1 cellular context compared by ENCODE assay signal in genomic region chr1:220748091-220748934, GRCh38.
TF ChIP-seq lines count a peak whose summit lies in the region.

MTARC2 (plus strand) TSS chr1:220748322; CDS start chr1:220748532, 210 bp downstream.

TF ChIP-seq in WTC11, 78 proteins besides CTCF, POLR2A, EP300 and RAD21 (continued from another document and continues in another):
- TF ChIP-seq ZNF532 (CRISPR knock-in tag; IDR thresholded peaks at IDR 0.05; ENCODE audit: borderline replicate concordance), result no peak
- no peak for TF ChIP-seq GTF2I (CRISPR knock-in tag; conservative IDR thresholded peaks at IDR 0.05)
- TF ChIP-seq SOX15 (CRISPR knock-in tag; IDR thresholded peaks at IDR 0.05), result no peak
- TF ChIP-seq ZNF416 (CRISPR knock-in tag; IDR thresholded peaks at IDR 0.05), result no peak
- no peak for TF ChIP-seq NFYB (CRISPR knock-in tag; conservative IDR thresholded peaks at IDR 0.05; ENCODE audit: low read depth)
- TF ChIP-seq ATF2 (CRISPR knock-in tag; IDR thresholded peaks at IDR 0.05; ENCODE audit: borderline replicate concordance, low read depth), result no peak
- no peak; the same call in 1 of the 2 replicates for TF ChIP-seq NR2C2 (CRISPR knock-in tag; IDR thresholded peaks at IDR 0.05)
- TF ChIP-seq CREB1 (CRISPR knock-in tag; IDR thresholded peaks at IDR 0.05), result no peak; the same call in 1 of the 2 replicates
- no peak for TF ChIP-seq ZNF219 (CRISPR knock-in tag; IDR thresholded peaks at IDR 0.05; ENCODE audit: borderline replicate concordance)
- TF ChIP-seq ZBTB21 (CRISPR knock-in tag; IDR thresholded peaks at IDR 0.05; ENCODE audit: borderline replicate concordance), result 0 out of 2 replicates have a peak, but pooled peaks have one; percentile 31
- peak; percentile 56; the same call in 1 of the 2 replicates for TF ChIP-seq MLX (CRISPR knock-in tag; IDR thresholded peaks at IDR 0.05)
- TF ChIP-seq USF1 (CRISPR knock-in tag; IDR thresholded peaks at IDR 0.05), result no peak; the same call in 1 of the 2 replicates
- TF ChIP-seq FOXK1 (CRISPR knock-in tag; IDR thresholded peaks at IDR 0.05), result no peak; the same call in none of the 2 replicates
- TF ChIP-seq E2F5 (CRISPR knock-in tag; IDR thresholded peaks at IDR 0.05), result peak; percentile 86; the same call in 1 of the 2 replicates
- no peak for TF ChIP-seq NR1H2 (CRISPR knock-in tag; IDR thresholded peaks at IDR 0.05)
- no peak for TF ChIP-seq RELA (CRISPR knock-in tag; IDR thresholded peaks at IDR 0.05; ENCODE audit: borderline replicate concordance)
- no peak for TF ChIP-seq NFE2L1 (CRISPR knock-in tag; IDR thresholded peaks at IDR 0.05)
- no peak for TF ChIP-seq ELF4 (CRISPR knock-in tag; IDR thresholded peaks at IDR 0.05; ENCODE audit: low read depth)
- peak; percentile 68; the same call in 1 of the 2 replicates for TF ChIP-seq SMAD4 (CRISPR knock-in tag; IDR thresholded peaks at IDR 0.05)
- TF ChIP-seq ESRRA (CRISPR knock-in tag; IDR thresholded peaks at IDR 0.05; ENCODE audit: borderline replicate concordance), result 0 out of 2 replicates have a peak, but pooled peaks have one; percentile 44
- peak; percentile 11; the same call in 1 of the 2 replicates for TF ChIP-seq GABPB1 (CRISPR knock-in tag; IDR thresholded peaks at IDR 0.05)
- no peak; the same call in 1 of the 2 replicates for TF ChIP-seq TP53 (CRISPR knock-in tag; IDR thresholded peaks at IDR 0.05)
- no peak for TF ChIP-seq ZNF281 (CRISPR knock-in tag; IDR thresholded peaks at IDR 0.05)
- TF ChIP-seq ZNF263 (CRISPR knock-in tag; IDR thresholded peaks at IDR 0.05; ENCODE audit: low read depth), result no peak
- TF ChIP-seq TCF7 (CRISPR knock-in tag; IDR thresholded peaks at IDR 0.05; ENCODE audit: low read depth), result no peak
- TF ChIP-seq ZNF138 (CRISPR knock-in tag; conservative IDR thresholded peaks at IDR 0.05), result no peak
- TF ChIP-seq JAZF1 (CRISPR knock-in tag; IDR thresholded peaks at IDR 0.05), result no peak
- TF ChIP-seq E2F4 (CRISPR knock-in tag; IDR thresholded peaks at IDR 0.05; ENCODE audit: borderline replicate concordance, low read depth), result no peak
- peak; percentile 89; the same call in 1 of the 2 replicates for TF ChIP-seq ZNF232 (CRISPR knock-in tag; IDR thresholded peaks at IDR 0.05)
- no peak for TF ChIP-seq ATF6 (CRISPR knock-in tag; IDR thresholded peaks at IDR 0.05)
- no peak for TF ChIP-seq IRF1 (CRISPR knock-in tag; IDR thresholded peaks at IDR 0.05)
- peak; percentile 10; the same call in 1 of the 2 replicates for TF ChIP-seq TEAD4 (CRISPR knock-in tag; IDR thresholded peaks at IDR 0.05)
- no peak for TF ChIP-seq STAT6 (CRISPR knock-in tag; conservative IDR thresholded peaks at IDR 0.05; ENCODE audit: low read depth)
- no peak for TF ChIP-seq ZNF425 (CRISPR knock-in tag; conservative IDR thresholded peaks at IDR 0.05)
- TF ChIP-seq ZNF317 (CRISPR knock-in tag; IDR thresholded peaks at IDR 0.05; ENCODE audit: borderline replicate concordance, low read depth), result no peak
- peak; percentile 49; the same call in 1 of the 2 replicates for TF ChIP-seq ZNF121 (CRISPR knock-in tag; IDR thresholded peaks at IDR 0.05)
